In the genomic region with DNA sequence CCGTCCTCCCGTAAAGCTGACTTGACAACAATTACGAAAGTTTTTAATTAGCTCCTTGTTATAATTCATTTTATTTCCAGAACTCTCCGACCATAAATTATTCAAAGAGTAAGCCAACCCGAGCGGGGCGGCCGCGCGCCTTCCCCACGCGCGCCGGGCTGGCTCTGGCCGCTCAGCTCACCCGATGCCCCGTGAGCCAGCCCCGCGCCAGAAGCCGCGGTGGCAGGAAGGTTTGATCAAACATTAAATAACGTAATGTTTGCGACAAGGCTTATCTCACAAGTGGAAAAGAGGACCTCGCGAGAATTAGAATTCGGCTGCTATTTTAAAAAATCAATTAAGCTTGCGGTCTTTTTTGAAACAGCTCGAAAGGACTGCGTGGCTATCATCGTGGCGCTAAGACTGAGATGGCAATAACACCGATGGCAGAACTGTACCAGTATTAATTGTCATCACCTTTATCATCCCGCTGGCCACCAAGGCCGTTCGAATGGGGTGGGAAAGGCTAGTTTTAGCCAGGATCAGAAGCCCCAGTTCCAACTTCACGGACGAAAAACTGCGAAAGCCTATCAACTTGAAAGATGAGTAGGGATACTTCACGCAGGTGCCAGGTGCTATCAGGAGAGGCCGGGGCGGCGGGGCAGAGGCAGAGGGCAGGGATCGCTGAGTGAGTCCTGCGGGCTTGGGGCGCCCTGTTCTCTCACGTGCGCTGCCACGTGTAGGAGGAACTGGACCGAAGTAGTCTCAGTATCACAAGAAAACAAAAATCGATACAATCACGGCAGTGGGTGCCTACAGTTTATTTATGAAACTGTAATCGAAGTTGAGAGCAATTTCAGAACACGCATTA, we compare ENCODE assay signal across 11 cellular contexts. TPM values are rescaled to one million over a fixed set of nuclear protein-coding genes. Genes with fewer than 3 reads are reported as not detected.
DNase-seq lines count a peak whose midpoint lies in the region; ATAC-seq and TF ChIP-seq lines count a peak whose summit lies in the region.
"Had no signal": no experiment of that assay in that cellular context is flagged by ENCODE, and none has a peak within 500 bp of the region (broad histone marks: within the 10 kb centered on the region; RNA-seq: fewer than 3 reads in every experiment).

No MANE protein-coding gene starts in this region.

- intact Hi-C loops in right lobe of liver (cut with DNase I): no loop called here

- H3K36me3 ChIP-seq in right lobe of liver: no peaks in the 10 kb centered on the region
- H3K36me3 ChIP-seq: BLaER1 treated with 17β-estradiol and CSF1 and Interleukin-3, amounts not matched to agents 10 nM and 100 nM; tibial nerve had no signal

- 5% methylated on average over 53 of the region's 53 CpGs for WGBS in right lobe of liver (ENCODE audit: insufficient coverage, low coverage, low lambda C conversion rate, missing lambda C conversion rate)

- no peaks in the 10 kb centered on the region for H3K9me3 ChIP-seq in right lobe of liver
- H3K9me3 ChIP-seq: tibial nerve had no signal

- no peak for ATAC-seq in activated naive CD8-positive, alpha-beta T cell treated with anti-CD3 and anti-CD28 coated beads, Interleukin-2, amount 50 U/mL, for 24 hours
- peak in 3 of 4 donors; percentile 34 to 51 (median 50) for ATAC-seq in right lobe of liver

- peak overlapping the region; percentile 27 for H3K4me3 Mint-ChIP-seq in activated naive CD8-positive, alpha-beta T cell
- H3K4me3 Mint-ChIP-seq in activated naive CD8-positive, alpha-beta T cell treated with anti-CD3 and anti-CD28 coated beads, Interleukin-2, amount 50 U/mL, for 24 hours: no peak overlapping the region
- H3K4me3 Mint-ChIP-seq in activated CD4-positive, alpha-beta memory T cell treated with anti-CD3 and anti-CD28 coated beads, Interleukin-2, amount 10 ng/mL, durations not matched to agents 7 days and 5 days: peak overlapping the region; percentile 10
- H3K4me3 Mint-ChIP-seq in type B pancreatic cell: peak overlapping the region; percentile 74
- no peak overlapping the region for H3K4me3 Mint-ChIP-seq in chondrocyte (ENCODE audit: unreplicated experiment)

- no peak overlapping the region for H3K27ac Mint-ChIP-seq in activated naive CD8-positive, alpha-beta T cell
- no peak overlapping the region for H3K27ac Mint-ChIP-seq in activated naive CD8-positive, alpha-beta T cell treated with anti-CD3 and anti-CD28 coated beads, Interleukin-2, amount 50 U/mL, for 24 hours
- H3K27ac Mint-ChIP-seq in activated CD4-positive, alpha-beta memory T cell treated with anti-CD3 and anti-CD28 coated beads, Interleukin-2, amount 10 ng/mL, durations not matched to agents 7 days and 5 days: no peak overlapping the region
- H3K27ac Mint-ChIP-seq in type B pancreatic cell (no peak overlapping the region), chondrocyte (ENCODE audit: unreplicated experiment) (no peak overlapping the region)

- POLR2A ChIA-PET in activated CD4-positive, alpha-beta memory T cell treated with anti-CD3 and anti-CD28 coated beads, Interleukin-2, amount 10 ng/mL, durations not matched to agents 7 days and 5 days (lab: Charles Lee): interaction anchor here (0.7 to 1.2 kb wide), 2 partner anchors 10 kb away, joined by 3 read pairs; no protein-coding TSS in a partner anchor

- TF ChIP-seq CTCF in right lobe of liver (IDR thresholded peaks at IDR 0.05): no peak
- no peak for TF ChIP-seq CTCF in type B pancreatic cell (conservative IDR thresholded peaks at IDR 0.05)
- TF ChIP-seq CTCF in chondrocyte (IDR thresholded peaks at IDR 0.05): no peak

- peaks cover 25 to 80% of the 10 kb centered on the region in 2 donors for H3K27me3 ChIP-seq in right lobe of liver

- H3K36me3 Mint-ChIP-seq in activated naive CD8-positive, alpha-beta T cell: no peaks in the 10 kb centered on the region
- H3K36me3 Mint-ChIP-seq in activated naive CD8-positive, alpha-beta T cell treated with anti-CD3 and anti-CD28 coated beads, Interleukin-2, amount 50 U/mL, for 24 hours (ENCODE audit: low read depth): peaks cover 10% of the 10 kb centered on the region
- H3K36me3 Mint-ChIP-seq in activated CD4-positive, alpha-beta memory T cell treated with anti-CD3 and anti-CD28 coated beads, Interleukin-2, amount 10 ng/mL, durations not matched to agents 7 days and 5 days (ENCODE audit: low read depth): peaks cover 8% of the 10 kb centered on the region
- H3K36me3 Mint-ChIP-seq in type B pancreatic cell (no peaks in the 10 kb centered on the region), chondrocyte (ENCODE audit: low read depth) (peaks cover 2% of the 10 kb centered on the region)

- H3K27ac ChIP-seq in right lobe of liver: no peak overlapping the region
- H3K27ac ChIP-seq: BLaER1 treated with 17β-estradiol and CSF1 and Interleukin-3, amounts not matched to agents 10 nM and 100 nM; tibial nerve had no signal

- H3K9me3 Mint-ChIP-seq in activated naive CD8-positive, alpha-beta T cell (ENCODE audit: low read depth): no peaks in the 10 kb centered on the region
- peaks cover 23% of the 10 kb centered on the region for H3K9me3 Mint-ChIP-seq in activated naive CD8-positive, alpha-beta T cell treated with anti-CD3 and anti-CD28 coated beads, Interleukin-2, amount 50 U/mL, for 24 hours
- no peaks in the 10 kb centered on the region for H3K9me3 Mint-ChIP-seq in activated CD4-positive, alpha-beta memory T cell treated with anti-CD3 and anti-CD28 coated beads, Interleukin-2, amount 10 ng/mL, durations not matched to agents 7 days and 5 days
- H3K9me3 Mint-ChIP-seq in type B pancreatic cell (no peaks in the 10 kb centered on the region), chondrocyte (ENCODE audit: low read depth) (no peaks in the 10 kb centered on the region)

- peak overlapping the region; percentile 3 to 36 (median 25) for H3K4me3 ChIP-seq in right lobe of liver

- peaks cover 20% of the 10 kb centered on the region for H3K4me1 Mint-ChIP-seq in activated naive CD8-positive, alpha-beta T cell (ENCODE audit: low read depth)
- H3K4me1 Mint-ChIP-seq in activated naive CD8-positive, alpha-beta T cell treated with anti-CD3 and anti-CD28 coated beads, Interleukin-2, amount 50 U/mL, for 24 hours: peaks cover 17% of the 10 kb centered on the region
- H3K4me1 Mint-ChIP-seq in activated CD4-positive, alpha-beta memory T cell treated with anti-CD3 and anti-CD28 coated beads, Interleukin-2, amount 10 ng/mL, durations not matched to agents 7 days and 5 days: peaks cover 10% of the 10 kb centered on the region
- H3K4me1 Mint-ChIP-seq in type B pancreatic cell (ENCODE audit: unreplicated experiment): peaks cover 7% of the 10 kb centered on the region
- peaks cover 8% of the 10 kb centered on the region for H3K4me1 Mint-ChIP-seq in chondrocyte (ENCODE audit: low read depth)

- DNase-seq in activated naive CD8-positive, alpha-beta T cell treated with anti-CD3 and anti-CD28 coated beads, Interleukin-2, amount 50 U/mL, for 24 hours: no peak
- DNase-seq in activated CD4-positive, alpha-beta memory T cell treated with anti-CD3 and anti-CD28 coated beads, Interleukin-2, amount 10 ng/mL, durations not matched to agents 7 days and 5 days: no peak
- DNase-seq in right lobe of liver: no peak
- DNase-seq in type B pancreatic cell (ENCODE audit: extremely low spot score, unreplicated experiment): no peak
- DNase-seq in A172 (ENCODE audit: low spot score): no peak
- DNase-seq in chondrocyte (ENCODE audit: low spot score): no peak
- no peak for DNase-seq in activated T-cell treated with anti-CD3 and anti-CD28 coated beads, Interleukin-2, amount 50 U/mL, for 48 hours
- DNase-seq: RPMI8226 had no signal

- CTCF ChIA-PET in activated CD4-positive, alpha-beta memory T cell treated with anti-CD3 and anti-CD28 coated beads, Interleukin-2, amount 10 ng/mL, durations not matched to agents 7 days and 5 days (lab: Charles Lee): no interaction called here

- peaks cover 59% of the 10 kb centered on the region for H3K27me3 Mint-ChIP-seq in activated naive CD8-positive, alpha-beta T cell
- peaks cover 90% of the 10 kb centered on the region for H3K27me3 Mint-ChIP-seq in activated naive CD8-positive, alpha-beta T cell treated with anti-CD3 and anti-CD28 coated beads, Interleukin-2, amount 50 U/mL, for 24 hours
- H3K27me3 Mint-ChIP-seq in activated CD4-positive, alpha-beta memory T cell treated with anti-CD3 and anti-CD28 coated beads, Interleukin-2, amount 10 ng/mL, durations not matched to agents 7 days and 5 days: peaks cover 86% of the 10 kb centered on the region
- H3K27me3 Mint-ChIP-seq in type B pancreatic cell (peaks cover 96% of the 10 kb centered on the region), chondrocyte (ENCODE audit: low read depth) (peaks cover 81% of the 10 kb centered on the region)

- peaks cover 0 to 20% (median 7%) of the 10 kb centered on the region in 4 donors for H3K4me1 ChIP-seq in right lobe of liver

- no peak for TF ChIP-seq POLR2A in right lobe of liver (IDR thresholded peaks at IDR 0.05)

RNA-seq across cellular contexts. Expression of a gene that starts 6.4 kb away (rescaled TPM):
- total RNA-seq in activated CD4-positive, alpha-beta memory T cell treated with anti-CD3 and anti-CD28 coated beads, Interleukin-2, amount 10 ng/mL, durations not matched to agents 7 days and 5 days: under 1 TPM; 0.18 to 0.28 TPM
- under 1 TPM in 3 of 6 experiments, not detected in 3; 0.07 to 0.25 (median 0.19) TPM for total RNA-seq in right lobe of liver
- 0.93 and 5.4 TPM in 2 replicates for total RNA-seq in type B pancreatic cell (ENCODE audit: low replicate concordance)
- total RNA-seq in A172 (2014; rRNA removed; shearing (Covaris generic)): not detected in 2 replicates
- not detected in 3 replicates for total RNA-seq in chondrocyte
- total RNA-seq: tibial nerve had no signal

Comparison
In these comparisons a context has a peak if more than half of its experiments do, and no peak if none do; other contexts are left out.
1. H3K4me3 Mint-ChIP-seq: peak in activated naive CD8-positive, alpha-beta T cell (single experiment), activated CD4-positive, alpha-beta memory T cell treated with anti-CD3 and anti-CD28 coated beads, Interleukin-2, amount 10 ng/mL, durations not matched to agents 7 days and 5 days (single experiment) and type B pancreatic cell (single experiment); none in activated naive CD8-positive, alpha-beta T cell treated with anti-CD3 and anti-CD28 coated beads, Interleukin-2, amount 50 U/mL, for 24 hours (single experiment) and chondrocyte (single experiment).